Comparison of ENCODE assay signal across 30 cellular contexts in genomic region chr19:35322014-35322413, GRCh38. TPM values are rescaled to one million over a fixed set of nuclear protein-coding genes. Genes with fewer than 3 reads are reported as not detected.
"Had no signal": no experiment of that assay in that cellular context is flagged by ENCODE, and none has a peak within 500 bp of the region (broad histone marks: within the 10 kb centered on the region; RNA-seq: fewer than 3 reads in every experiment).

No MANE protein-coding gene starts in this region.

- H3K36me3 Mint-ChIP-seq: activated CD8-positive, alpha-beta memory T cell treated with anti-CD3 and anti-CD28 coated beads, Interleukin-2, amount 10 ng/mL, durations not matched to agents 7 days and 5 days; activated naive CD4-positive, alpha-beta T cell treated with anti-CD3 and anti-CD28 coated beads, Interleukin-2, amount 50 U/mL, for 24 hours had no signal

- ATAC-seq: activated CD8-positive, alpha-beta memory T cell treated with anti-CD3 and anti-CD28 coated beads, Interleukin-2, amount 10 ng/mL, durations not matched to agents 7 days and 5 days; body of pancreas; Panc1; Right ventricle myocardium inferior had no signal

- DNase-seq: activated CD4-positive, alpha-beta T cell treated with anti-CD3 and anti-CD28 coated beads for 48 hours; activated CD4-positive, alpha-beta T cell treated with anti-CD3 and anti-CD28 coated beads, Interleukin-2, amount 50 U/mL, for 4 hours; activated CD4-positive, CD25-positive, alpha-beta regulatory T cell treated with anti-CD3 and anti-CD28 coated beads, Interleukin-2, amount 50 U/mL, for 72 hours; activated CD8-positive, alpha-beta memory T cell treated with anti-CD3 and anti-CD28 coated beads, Interleukin-2, amount 10 ng/mL, durations not matched to agents 7 days and 5 days; activated effector memory CD4-positive, alpha-beta T cell treated with Interleukin-2 at 50 U/mL for 16 hours; activated naive CD4-positive, alpha-beta T cell; activated T-cell treated with anti-CD3 and anti-CD28 coated beads, Interleukin-2, amount 50 U/mL, for 24 hours; body of pancreas; NCI-H1092; NCI-H1417; NCI-H1694; NCI-H2029; NCI-H2107; NCI-H2171 treated with DMSO at 0.1 percent for 48 hours; NCI-H226; NCI-H510A; NCI-H526 treated with DMSO at 0.1 percent for 48 hours; NCI-H82; OCI-M1; RPMI8226; SJCRH30 had no signal

- H3K36me3 ChIP-seq: ascending aorta, SJCRH30 had no signal

- H3K4me3 ChIP-seq: ascending aorta, body of pancreas, SJCRH30 had no signal

- H3K27me3 Mint-ChIP-seq: activated naive CD4-positive, alpha-beta T cell treated with anti-CD3 and anti-CD28 coated beads, Interleukin-2, amount 50 U/mL, for 24 hours had no signal

- H3K4me1 ChIP-seq: ascending aorta, body of pancreas, SJCRH30 had no signal

- H3K4me3 Mint-ChIP-seq: activated CD8-positive, alpha-beta memory T cell treated with anti-CD3 and anti-CD28 coated beads, Interleukin-2, amount 10 ng/mL, durations not matched to agents 7 days and 5 days; activated naive CD4-positive, alpha-beta T cell treated with anti-CD3 and anti-CD28 coated beads, Interleukin-2, amount 50 U/mL, for 24 hours; activated T-cell treated with anti-CD3 and anti-CD28 coated beads, Interleukin-2, amount 50 U/mL, for 24 hours; activated T-helper 1 cell treated with anti-CD3 and anti-CD28 coated beads, Interleukin-12 subunit alpha, Interleukin-12 subunit beta, Interleukin-2, Interleukin-4 antibody, amounts not matched to agents 30 ng/mL and 10 ng/mL and 1 ng/mL, durations not matched to agents 14 hours and 24 hours and 36 hours; central memory CD8-positive, alpha-beta T cell; T-helper 1 cell treated with Interleukin-12 subunit alpha and Interleukin-12 subunit beta and Interleukin-4 antibody, amounts not matched to agents 30 μg/mL and 1 μg/mL, for 36 hours had no signal

- H3K9me3 Mint-ChIP-seq: activated naive CD4-positive, alpha-beta T cell treated with anti-CD3 and anti-CD28 coated beads, Interleukin-2, amount 50 U/mL, for 24 hours had no signal

- H3K9me3 ChIP-seq: ascending aorta, body of pancreas, SJCRH30 had no signal

- H3K27ac Mint-ChIP-seq: activated CD8-positive, alpha-beta memory T cell treated with anti-CD3 and anti-CD28 coated beads, Interleukin-2, amount 10 ng/mL, durations not matched to agents 7 days and 5 days; activated naive CD4-positive, alpha-beta T cell treated with anti-CD3 and anti-CD28 coated beads, Interleukin-2, amount 50 U/mL, for 24 hours; activated T-cell treated with anti-CD3 and anti-CD28 coated beads, Interleukin-2, amount 50 U/mL, for 24 hours; activated T-helper 1 cell treated with anti-CD3 and anti-CD28 coated beads, Interleukin-12 subunit alpha, Interleukin-12 subunit beta, Interleukin-2, Interleukin-4 antibody, amounts not matched to agents 30 ng/mL and 10 ng/mL and 1 ng/mL, durations not matched to agents 14 hours and 24 hours and 36 hours; T-helper 1 cell treated with Interleukin-12 subunit alpha and Interleukin-12 subunit beta and Interleukin-4 antibody, amounts not matched to agents 30 μg/mL and 1 μg/mL, for 36 hours had no signal

- H3K27ac ChIP-seq: ascending aorta, body of pancreas, SJCRH30 had no signal

RNA-seq across cellular contexts. Expression of gene FFAR1, which starts 25.7 kb away (rescaled TPM):
- total RNA-seq: activated CD8-positive, alpha-beta memory T cell treated with anti-CD3 and anti-CD28 coated beads, Interleukin-2, amount 10 ng/mL, durations not matched to agents 7 days and 5 days; ascending aorta; bronchial epithelial cell; MCF 10A; Right ventricle myocardium inferior; SJCRH30 had no signal

RNA-seq across cellular contexts. Expression of gene MAG, which starts 30.1 kb away (rescaled TPM):
- total RNA-seq: activated T-helper 1 cell treated with anti-CD3 and anti-CD28 coated beads, Interleukin-12 subunit alpha, Interleukin-12 subunit beta, Interleukin-2, Interleukin-4 antibody, amounts not matched to agents 30 ng/mL and 10 ng/mL and 1 ng/mL, durations not matched to agents 14 hours and 24 hours and 36 hours; ascending aorta; bronchial epithelial cell; MCF 10A; Right ventricle myocardium inferior had no signal

RNA-seq across cellular contexts. Expression of gene FFAR3, which starts 36.2 kb away (rescaled TPM):
- total RNA-seq: activated CD8-positive, alpha-beta memory T cell treated with anti-CD3 and anti-CD28 coated beads, Interleukin-2, amount 10 ng/mL, durations not matched to agents 7 days and 5 days; ascending aorta; body of pancreas; bronchial epithelial cell; MCF 10A; SJCRH30 had no signal

RNA-seq across cellular contexts. Expression of gene HAMP, which starts 39.7 kb away (rescaled TPM):
- total RNA-seq: ascending aorta, body of pancreas, bronchial epithelial cell, MCF 10A, Right ventricle myocardium inferior had no signal
